ENCODE assay signal across 34 cellular contexts in the genomic region with DNA sequence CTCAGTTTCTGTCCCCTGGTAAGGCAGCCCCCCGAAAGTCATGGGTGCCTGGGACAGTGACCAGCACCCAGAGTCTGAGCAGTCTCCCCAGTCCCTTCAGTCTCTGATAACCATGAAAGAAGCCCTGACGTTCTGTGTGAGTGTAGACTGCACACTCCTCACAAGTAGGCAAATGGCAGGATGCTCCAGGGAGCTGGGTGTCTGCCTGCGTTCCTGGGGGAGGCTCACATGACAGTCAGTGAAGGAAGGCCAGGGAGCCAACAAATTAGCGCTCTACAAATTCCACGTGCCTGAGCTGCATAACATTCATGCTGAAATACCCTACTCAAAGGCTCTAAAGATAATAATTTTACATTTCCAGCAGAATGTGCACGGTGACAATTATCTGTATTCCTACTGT. TPM values are rescaled to one million over a fixed set of nuclear protein-coding genes. Genes with fewer than 3 reads are reported as not detected.
A peak's percentile ranks its signal among the peaks of the same experiment; 100 is the strongest.
DNase-seq lines count a peak whose midpoint lies in the region; ATAC-seq, FAIRE-seq and TF ChIP-seq lines count a peak whose summit lies in the region.
"Had no signal": no experiment of that assay in that cellular context is flagged by ENCODE, and none has a peak within 500 bp of the region (broad histone marks: within the 10 kb centered on the region; RNA-seq: fewer than 3 reads in every experiment).

No MANE protein-coding gene starts in this region.

- H3K23me2 ChIP-seq in H1 (ENCODE audit: low read depth, low read length): no peaks in the 10 kb centered on the region

- no peak for TF ChIP-seq POLR2A in H1 (IDR thresholded peaks at IDR 0.05; ENCODE audit: control extremely low read depth in 1 of 2, low read depth in 2 of 2, low read length in 2 of 2)

- no peak overlapping the region for H3K56ac ChIP-seq in H1 (replicated peaks; ENCODE audit: insufficient read length, low read depth, low read length)

- peak overlapping the region; percentile 16 to 62; a peak in 3 of 4 replicates for H3K4me2 ChIP-seq in H1 (ENCODE audit: insufficient read depth in 1 of 2, low read depth in 2 of 2, low read length in 2 of 2)

- H2AFZ ChIP-seq in H1 (ENCODE audit: low read length): peak overlapping the region; percentile 83

- H3K4ac ChIP-seq in H1 (replicated peaks; ENCODE audit: insufficient read length, low read depth, low read length): no peak overlapping the region

- no peak overlapping the region for H3K27ac Mint-ChIP-seq in activated CD8-positive, alpha-beta memory T cell treated with anti-CD3 and anti-CD28 coated beads, Interleukin-2, amount 10 ng/mL, durations not matched to agents 7 days and 5 days
- H3K27ac Mint-ChIP-seq: activated naive CD8-positive, alpha-beta T cell treated with anti-CD3 and anti-CD28 coated beads for 36 hours; nephron progenitor cell had no signal

- H3K9me3 ChIP-seq in H1 (ENCODE audit: insufficient read depth in 2 of 2, low read depth in 1 of 2, low read length in 1 of 2): no peaks in the 10 kb centered on the region
- H3K9me3 ChIP-seq: HAP-1, left lung, right lobe of liver, transverse colon had no signal

- no peak overlapping the region for H3K23ac ChIP-seq in H1 (ENCODE audit: insufficient read length)

- no peak for TF ChIP-seq CTCF in H1 (IDR thresholded peaks at IDR 0.05; ENCODE audit: control extremely low read depth in 1 of 3, insufficient read depth in 1 of 3, low read depth in 1 of 3, low read length in 3 of 3)

- 83% methylated on average over 6 of the region's 6 CpGs; no CpG with 5 or more reads in 1 of the 2 experiments for WGBS in H1 (ENCODE audit: extremely low coverage in 1 of 2, insufficient coverage in 1 of 2, insufficient read length in 1 of 2, insufficient replicate concordance in 2 of 2, low coverage in 1 of 2, low lambda C conversion rate in 2 of 2, missing lambda C conversion rate in 1 of 2), 2 experiments

- no peak overlapping the region for H3K4me3 Mint-ChIP-seq in activated CD8-positive, alpha-beta memory T cell treated with anti-CD3 and anti-CD28 coated beads, Interleukin-2, amount 10 ng/mL, durations not matched to agents 7 days and 5 days
- H3K4me3 Mint-ChIP-seq: activated naive CD8-positive, alpha-beta T cell treated with anti-CD3 and anti-CD28 coated beads for 36 hours; nephron progenitor cell had no signal

- no peaks in the 10 kb centered on the region for H3K79me2 ChIP-seq in H1 (ENCODE audit: control insufficient read depth in 1 of 2, insufficient read depth in 2 of 2, low read length in 2 of 2)

- peak overlapping the region; percentile 49; the same call in 1 of the 2 replicates for H2BK20ac ChIP-seq in H1 (ENCODE audit: low read length)

- no peak overlapping the region for H2BK5ac ChIP-seq in H1 (ENCODE audit: low read depth, low read length)

- DNase-seq in COR-L47 (lab: John Stamatoyannopoulos, UW) (peak; percentile 80), NCI-H2227 treated with DMSO at 0.1 percent for 48 hours (lab: John Stamatoyannopoulos, UW) (peak; percentile 80), H1 (ENCODE audit: low read depth in 1 of 2, low spot score in 2 of 2) (no peak), occipital lobe (lab: John Stamatoyannopoulos, UW) (peak; percentile 1), T-helper 2 cell (no peak)
- no peak for DNase-seq in activated CD8-positive, alpha-beta memory T cell treated with anti-CD3 and anti-CD28 coated beads, Interleukin-2, amount 10 ng/mL, durations not matched to agents 7 days and 5 days
- DNase-seq: activated CD4-positive, alpha-beta T cell treated with anti-CD3 and anti-CD28 coated beads for 48 hours; activated CD8-positive, alpha-beta memory T cell treated with anti-CD3 and anti-CD28 coated beads for 24 hours; activated effector memory CD4-positive, alpha-beta T cell treated with anti-CD3 and anti-CD28 coated beads, Interleukin-2, amount 50 U/mL, for 16 hours; activated naive CD8-positive, alpha-beta T cell treated with anti-CD3 and anti-CD28 coated beads for 36 hours; central memory CD4-positive, alpha-beta T cell; DMS79; glutamatergic neuron; KG1; left lung; mesenchymal stem cell; NCI-H774; right lobe of liver; stimulated activated CD4-positive, alpha-beta T cell treated with anti-CD3 and anti-CD28 coated beads, Interleukin-12 subunit alpha, Interleukin-12 subunit beta, amount 100 ng/mL, for 4 hours; stimulated activated CD4-positive, alpha-beta T cell treated with anti-CD3 and anti-CD28 coated beads, Interleukin-2, amount 100 ng/mL, for 48 hours; SW 1271; T-helper 9 cell; transverse colon had no signal

- H3K36me3 ChIP-seq in H1 (ENCODE audit: control insufficient read depth in 2 of 4, insufficient read depth in 4 of 4, low read length in 3 of 4): no peaks in the 10 kb centered on the region
- H3K36me3 ChIP-seq: HAP-1, left lung, right lobe of liver, transverse colon had no signal

- no peak for ATAC-seq in activated CD8-positive, alpha-beta memory T cell treated with anti-CD3 and anti-CD28 coated beads, Interleukin-2, amount 10 ng/mL, durations not matched to agents 7 days and 5 days
- ATAC-seq in GM19452 (IDR thresholded peaks at IDR 0.05; ENCODE audit: unreplicated experiment): no peak
- ATAC-seq: left lung had no signal

- no peak overlapping the region for H4K5ac ChIP-seq in H1 (ENCODE audit: insufficient read length, low read depth, low read length)

- H3K27me3 Mint-ChIP-seq in activated CD8-positive, alpha-beta memory T cell treated with anti-CD3 and anti-CD28 coated beads, Interleukin-2, amount 10 ng/mL, durations not matched to agents 7 days and 5 days: no peaks in the 10 kb centered on the region

- POLR2A ChIA-PET in H1 (lab: Charles Lee; ENCODE audit: partially characterized antibody): no interaction called here

- H2BK12ac ChIP-seq in H1 (ENCODE audit: low read depth, low read length): no peak overlapping the region

- no peak overlapping the region for H4K8ac ChIP-seq in H1 (ENCODE audit: extremely low read depth, insufficient read depth, low read length)

- H3K27ac ChIP-seq in H1 (ENCODE audit: low read depth, low read length): no peak overlapping the region
- H3K27ac ChIP-seq: HL-60, left lung, right lobe of liver, transverse colon, VCaP had no signal

- FAIRE-seq in H1 (lab: Jason Lieb, UNC): no peak
- FAIRE-seq: astrocyte, G401.6, islet of Langerhans had no signal

- H3K36me3 Mint-ChIP-seq in activated CD8-positive, alpha-beta memory T cell treated with anti-CD3 and anti-CD28 coated beads, Interleukin-2, amount 10 ng/mL, durations not matched to agents 7 days and 5 days: no peaks in the 10 kb centered on the region
- H3K36me3 Mint-ChIP-seq: activated naive CD8-positive, alpha-beta T cell treated with anti-CD3 and anti-CD28 coated beads for 36 hours had no signal

- H3K9ac ChIP-seq in H1 (replicated peaks in 1 of 4; ENCODE audit: extremely low read depth in 1 of 4, low read depth in 3 of 4, low read length in 3 of 4): no peak overlapping the region

- H3K18ac ChIP-seq in H1 (ENCODE audit: extremely low read depth, low read length): no peak overlapping the region; the same call in 1 of the 2 replicates

- peak overlapping the region in 1 of 4 experiments; percentile 33; a peak in 1 of 8 replicates for H3K4me3 ChIP-seq in H1 (ENCODE audit: extremely low read depth in 1 of 4, insufficient read depth in 2 of 4, low read depth in 3 of 4, low read length in 4 of 4)
- H3K4me3 ChIP-seq: HAP-1, left lung, right lobe of liver, transverse colon had no signal

- no peak overlapping the region for H4K91ac ChIP-seq in H1 (replicated peaks; ENCODE audit: insufficient read length, low read length)

- H3K4me1 ChIP-seq in H1 (replicated peaks in 1 of 4; ENCODE audit: control insufficient read depth in 3 of 4, insufficient read depth in 4 of 4, low read length in 3 of 4): peaks cover 2 to 15% (median 6%) of the 10 kb centered on the region in 4 experiments
- H3K4me1 ChIP-seq: HAP-1, left lung, right lobe of liver, transverse colon had no signal

- TF ChIP-seq RAD21 in H1 (IDR thresholded peaks at IDR 0.05 in 1 of 2, conservative IDR thresholded peaks at IDR 0.05 in 1 of 2; ENCODE audit: low read depth in 2 of 2, low read length in 2 of 2): no peak

- H2AK5ac ChIP-seq in H1 (ENCODE audit: low read depth, low read length): no peak overlapping the region

- H3K14ac ChIP-seq in H1 (ENCODE audit: insufficient read length): no peak overlapping the region

- no peak for TF ChIP-seq EP300 in H1 (IDR thresholded peaks at IDR 0.05; ENCODE audit: borderline replicate concordance in 1 of 2, low read depth in 2 of 2, low read length in 2 of 2)

- no peaks in the 10 kb centered on the region for H3K79me1 ChIP-seq in H1 (ENCODE audit: low read depth, low read length)

- 0 out of 2 replicates have a peak overlapping the region, but pooled peaks have one; percentile 2 for H2BK15ac ChIP-seq in H1 (ENCODE audit: low read length)

- H2BK120ac ChIP-seq in H1 (replicated peaks; ENCODE audit: low read depth, low read length): no peak overlapping the region

- H3K9me3 Mint-ChIP-seq in activated CD8-positive, alpha-beta memory T cell treated with anti-CD3 and anti-CD28 coated beads, Interleukin-2, amount 10 ng/mL, durations not matched to agents 7 days and 5 days (ENCODE audit: low read depth): no peaks in the 10 kb centered on the region
- H3K9me3 Mint-ChIP-seq: activated naive CD8-positive, alpha-beta T cell treated with anti-CD3 and anti-CD28 coated beads for 36 hours; nephron progenitor cell had no signal

- H3K27me3 ChIP-seq in H1 (replicated peaks in 1 of 4; ENCODE audit: control insufficient read depth in 3 of 4, extremely low read depth in 1 of 4, insufficient read depth in 3 of 4, low read length in 3 of 4): no peaks in the 10 kb centered on the region
- H3K27me3 ChIP-seq: left lung, right lobe of liver, transverse colon had no signal

- no peaks in the 10 kb centered on the region for H4K20me1 ChIP-seq in H1 (replicated peaks in 1 of 2; ENCODE audit: control insufficient read depth in 1 of 2, insufficient read depth in 2 of 2, low read length in 2 of 2)

- H3K4me1 Mint-ChIP-seq in activated CD8-positive, alpha-beta memory T cell treated with anti-CD3 and anti-CD28 coated beads, Interleukin-2, amount 10 ng/mL, durations not matched to agents 7 days and 5 days: no peaks in the 10 kb centered on the region
- H3K4me1 Mint-ChIP-seq: activated naive CD8-positive, alpha-beta T cell treated with anti-CD3 and anti-CD28 coated beads for 36 hours had no signal

- CTCF ChIA-PET in H1 (lab: Charles Lee; ENCODE audit: partially characterized antibody): interaction anchor here (0.8 to 1.2 kb wide), 3 partner anchors 21 to 536 kb away, joined by 3 to 7 read pairs (median 4); no protein-coding TSS in a partner anchor
- CTCF ChIA-PET in activated CD8-positive, alpha-beta memory T cell treated with anti-CD3 and anti-CD28 coated beads, Interleukin-2, amount 10 ng/mL, durations not matched to agents 7 days and 5 days (lab: Charles Lee): no interaction called here

RNA-seq across cellular contexts. Expression of a gene that starts 56.3 kb away (rescaled TPM):
- not detected in 2 replicates for total RNA-seq in H1 (2021; fragmentation: NEBNext Ultra II Directional; extraction: Animal tissue kit (Norgen Biotek cat#: 25700))
- polyA plus RNA-seq in H1 (2011; rRNA removed): 0.12 and 0.17 TPM in 2 replicates
- polyA plus RNA-seq in H1 (2011; cell fraction: cytosol; rRNA removed): 0.09 TPM
- 0.31 TPM for polyA plus RNA-seq in H1 (2011; cell fraction: nucleus; rRNA removed)
- 0.08 TPM in 1 of 4 replicates, not detected in the others for polyA plus RNA-seq in H1 (2012, experiment 1 of 2)
- not detected for polyA plus RNA-seq in H1 (2012, experiment 2 of 2)
- polyA plus RNA-seq in H1 (2013, experiment 1 of 2): 0.10 TPM
- polyA plus RNA-seq in H1 (2013, experiment 2 of 2): 0.06 TPM
- not detected in 2 replicates for polyA minus RNA-seq in H1 (2011; rRNA and poly(A)+ RNA removed)
- not detected for polyA minus RNA-seq in H1 (2011; cell fraction: cytosol; rRNA and poly(A)+ RNA removed)
- 0.20 TPM for polyA minus RNA-seq in H1 (2011; cell fraction: nucleus; rRNA and poly(A)+ RNA removed)
- total RNA-seq in occipital lobe: 21.1 TPM
- not detected for total RNA-seq in activated CD8-positive, alpha-beta memory T cell treated with anti-CD3 and anti-CD28 coated beads, Interleukin-2, amount 10 ng/mL, durations not matched to agents 7 days and 5 days
- total RNA-seq: activated naive CD8-positive, alpha-beta T cell treated with anti-CD3 and anti-CD28 coated beads for 36 hours; astrocyte; MCF 10A; posterior vena cava; RPMI7951; transverse colon had no signal

Comparison
In these comparisons a context has a peak if more than half of its experiments do, and no peak if none do; other contexts are left out.
1. DNase-seq: peak in COR-L47 (single experiment), NCI-H2227 treated with DMSO at 0.1 percent for 48 hours (single experiment) and occipital lobe (single experiment); none in H1 (0 of 2), activated CD8-positive, alpha-beta memory T cell treated with anti-CD3 and anti-CD28 coated beads, Interleukin-2, amount 10 ng/mL, durations not matched to agents 7 days and 5 days (single experiment) and T-helper 2 cell (0 of 5).
2. RNA of a gene that starts 56.3 kb away (total RNA-seq): 21.1 TPM in occipital lobe (single experiment); not detected in activated CD8-positive, alpha-beta memory T cell treated with anti-CD3 and anti-CD28 coated beads, Interleukin-2, amount 10 ng/mL, durations not matched to agents 7 days and 5 days and not detected in H1; every median in the first group is over 10 times any median in the second.